Comparison of ENCODE assay signal across 8 cellular contexts in genomic region chr2:72887836-72888437, GRCh38. TPM values are rescaled to one million over a fixed set of nuclear protein-coding genes. Genes with fewer than 3 reads are reported as not detected.
A peak's percentile ranks its signal among the peaks of the same experiment; 100 is the strongest.
DNase-seq lines count a peak whose midpoint lies in the region; ATAC-seq and TF ChIP-seq lines count a peak whose summit lies in the region.

No MANE protein-coding gene starts in this region.

- DNase-seq in GM13976 (ENCODE audit: low spot score), result peak; percentile 75
- peak; percentile 31 to 34 for DNase-seq in NCI-H187 (lab: John Stamatoyannopoulos, UW)
- peak; percentile 75 for DNase-seq in T1000 (lab: John Stamatoyannopoulos, UW)
- peak; percentile 83 for DNase-seq in mammary epithelial cell
- peak; percentile 75 to 88 for DNase-seq in gastrocnemius medialis
- no peak for DNase-seq in NAMALWA (ENCODE audit: low spot score)

- no peaks in the 10 kb centered on the region for H3K9me3 ChIP-seq in mammary epithelial cell (replicated peaks; ENCODE audit: insufficient read depth, low read length)
- H3K9me3 ChIP-seq in iPS-18c (ENCODE audit: control insufficient read depth, insufficient read depth, low read length), result no peaks in the 10 kb centered on the region
- H3K9me3 ChIP-seq in gastrocnemius medialis, result no peaks in the 10 kb centered on the region

- dilution Hi-C loops in mammary epithelial cell (cut with HindIII; ENCODE audit: low sequenced_read_pairs), result no loop called here

- TF ChIP-seq CTCF in GM13976 (IDR thresholded peaks at IDR 0.05; ENCODE audit: borderline replicate concordance, control extremely low read depth, extremely low read depth, insufficient read depth, missing control alignments) (peak; percentile 73), mammary epithelial cell (conservative IDR thresholded peaks at IDR 0.05 in 1 of 2, IDR thresholded peaks at IDR 0.05 in 1 of 2; ENCODE audit: extremely low read depth in 1 of 2, insufficient read depth in 1 of 2, low read depth in 1 of 2, low read length in 2 of 2) (peak; percentile 95 to 97), gastrocnemius medialis (IDR thresholded peaks at IDR 0.05 in 4 of 5, conservative IDR thresholded peaks at IDR 0.05 in 1 of 5) (peak; percentile 77 to 94 (median 83))

- H3K4me2 ChIP-seq in mammary epithelial cell (ENCODE audit: insufficient read depth, low read depth, low read length), result peak overlapping the region; percentile 96

- H3K79me2 ChIP-seq in mammary epithelial cell (ENCODE audit: insufficient read depth, low read length), result peaks cover 3% of the 10 kb centered on the region

- H3K27me3 ChIP-seq in mammary epithelial cell (ENCODE audit: insufficient read depth, low read length), result no peaks in the 10 kb centered on the region
- no peaks in the 10 kb centered on the region for H3K27me3 ChIP-seq in gastrocnemius medialis

- peaks cover 2% of the 10 kb centered on the region for H3K36me3 ChIP-seq in mammary epithelial cell (ENCODE audit: insufficient read depth, low read length)
- peaks cover 0 to 13% of the 10 kb centered on the region in 2 donors for H3K36me3 ChIP-seq in gastrocnemius medialis

- WGBS in mammary epithelial cell (ENCODE audit: low coverage, missing lambda C conversion rate), result 9% methylated on average over 13 of the region's 16 CpGs

- H3K27ac ChIP-seq in mammary epithelial cell (ENCODE audit: insufficient read depth, low read depth, low read length) (no peak overlapping the region), gastrocnemius medialis (peak overlapping the region; percentile 82 to 96 (median 89))

- peaks cover 13% of the 10 kb centered on the region for H3K4me1 ChIP-seq in mammary epithelial cell (ENCODE audit: insufficient read depth, low read length)
- peaks cover 12 to 33% of the 10 kb centered on the region in 2 donors for H3K4me1 ChIP-seq in gastrocnemius medialis

- CTCF ChIA-PET in mammary epithelial cell (lab: Charles Lee; ENCODE audit: low non-redundant PET), result interaction anchor here (0.6 to 0.9 kb wide), 3 partner anchors 118 to 688 kb away, joined by 3 to 5 read pairs (median 4); no protein-coding TSS in a partner anchor

- intact Hi-C loops in mammary epithelial cell (cut with micrococcal nuclease) (loop anchor here (1.0 to 2.0 kb wide), 3 partner anchors 25 to 117 kb away; partner anchors contain the start of gene EMX1), gastrocnemius medialis (cut with DNase I; ENCODE audit: low total_unique reads) (loop anchor here (1.0 to 5.0 kb wide), 5 partner anchors 26 to 289 kb away; partner anchors contain the start of genes EMX1 and SFXN5)

- TF ChIP-seq POLR2A in gastrocnemius medialis (IDR thresholded peaks at IDR 0.05), result no peak

- H3K4me3 ChIP-seq in mammary epithelial cell (replicated peaks in 1 of 3; ENCODE audit: insufficient read depth in 1 of 3, low read depth in 2 of 3, low read length in 3 of 3) (peak overlapping the region; percentile 66 to 79 (median 75)), iPS-18c (ENCODE audit: insufficient read depth, low read depth, low read length) (peak overlapping the region; percentile 73), gastrocnemius medialis (peak overlapping the region; percentile 60 to 88 (median 76))

- peak; percentile 31 for ATAC-seq in HG02970 (IDR thresholded peaks at IDR 0.05; ENCODE audit: low FRiP score, unreplicated experiment)
- peak; percentile 85 to 87 for ATAC-seq in gastrocnemius medialis

- H3K9ac ChIP-seq in mammary epithelial cell (ENCODE audit: insufficient read depth, low read length), result peak overlapping the region; percentile 49

- peak overlapping the region; percentile 99 for H2AFZ ChIP-seq in mammary epithelial cell (ENCODE audit: low read depth, low read length)

- in situ Hi-C loops in GM13976 (cut with MboI; ENCODE audit: low sequenced_read_pairs, unreplicated experiment) (loop anchor here (25.0 kb wide), 1 partner anchor 299 kb away; no protein-coding TSS in a partner anchor), mammary epithelial cell (cut with MboI; ENCODE audit: low sequenced_read_pairs in 2 of 2) (no loop called here), gastrocnemius medialis (cut with MboI; ENCODE audit: low sequenced_read_pairs in 4 of 4) (loop anchor here in 1 of 4 donors (25.0 kb wide), 1 partner anchor 274 kb away; no protein-coding TSS in a partner anchor)

- no peaks in the 10 kb centered on the region for H4K20me1 ChIP-seq in mammary epithelial cell (ENCODE audit: insufficient read depth, low read length)

- no TSS peak for BruUV-seq in mammary epithelial cell (replicated peaks; lab: Mats Ljungman, UMichigan)

RNA-seq across cellular contexts. Expression of gene SPR, which starts 0.7 kb away (rescaled TPM):
- total RNA-seq in mammary epithelial cell, result 10 to 100 TPM; 24.5 to 25.1 TPM
- polyA plus RNA-seq in mammary epithelial cell, result 37.1 TPM
- 18.6 TPM for polyA minus RNA-seq in mammary epithelial cell
- total RNA-seq in gastrocnemius medialis, result 10 to 100 TPM; 22.8 to 71.0 (median 33.6) TPM

RNA-seq across cellular contexts. Expression of gene EMX1, which starts 29.4 kb away (rescaled TPM):
- total RNA-seq in mammary epithelial cell (not detected), gastrocnemius medialis (not detected)
- not detected for polyA plus RNA-seq in mammary epithelial cell
- 0.31 TPM for polyA minus RNA-seq in mammary epithelial cell
